Comparison of ENCODE assay signal across 9 cellular contexts in the genomic region with DNA sequence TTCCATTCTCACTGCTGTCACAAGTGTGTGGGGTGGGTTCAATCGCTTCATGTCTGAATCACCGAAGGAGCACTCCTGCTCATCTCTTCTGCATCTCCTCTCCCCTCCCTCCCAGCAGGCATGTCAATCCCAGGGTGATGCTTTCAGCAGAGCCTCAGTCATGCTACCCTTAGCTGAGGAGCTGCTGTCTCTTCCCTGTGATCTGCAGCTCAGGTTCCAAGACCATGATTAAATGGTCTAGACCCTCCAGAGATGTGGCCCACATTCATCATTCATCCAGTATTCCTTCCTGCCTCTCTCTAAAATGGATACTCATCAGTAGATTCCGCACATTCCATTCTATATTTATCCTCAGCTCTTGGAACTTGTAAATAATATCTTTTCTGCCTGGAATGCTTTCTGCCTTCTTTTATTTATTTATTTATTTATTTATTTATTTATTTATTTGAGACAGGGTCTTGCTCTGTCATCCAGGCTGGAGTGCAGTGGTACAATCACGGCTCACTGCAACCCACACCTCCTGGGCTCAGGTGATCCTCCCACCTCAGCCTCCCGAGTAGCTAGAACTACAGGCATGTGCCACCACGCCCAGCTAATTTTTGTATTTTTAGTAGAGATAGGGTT. TPM values are rescaled to one million over a fixed set of nuclear protein-coding genes. Genes with fewer than 3 reads are reported as not detected.
DNase-seq lines count a peak whose midpoint lies in the region; FAIRE-seq and TF ChIP-seq lines count a peak whose summit lies in the region.
"Not testable (repeated sequence)": the region's sequence is repeated elsewhere in the genome, so short reads cannot be mapped to it uniquely, and the experiment has no call there.
"Had no signal": no experiment of that assay in that cellular context is flagged by ENCODE, and none has a peak within 500 bp of the region (broad histone marks: within the 10 kb centered on the region; RNA-seq: fewer than 3 reads in every experiment).

No MANE protein-coding gene starts in this region.

- FAIRE-seq in astrocyte (lab: Jason Lieb, UNC) (peak; percentile 34), endometrium (lab: Jason Lieb, UNC) (peak; percentile 45)

- not testable (repeated sequence) for H3K9me3 Mint-ChIP-seq in astrocyte (ENCODE audit: unreplicated experiment); osteocyte (ENCODE audit: unreplicated experiment)

- not testable (repeated sequence) for H3K4me3 ChIP-seq in astrocyte (ENCODE audit: insufficient read depth, low read depth, low read length)

- H3K9me3 ChIP-seq in astrocyte (ENCODE audit: insufficient read depth, low read depth, low read length), result not testable (repeated sequence)

- not testable (repeated sequence) for H3K36me3 ChIP-seq in astrocyte (ENCODE audit: insufficient read depth, low read length)

- peak overlapping the region; percentile 15 for H2AFZ ChIP-seq in astrocyte (ENCODE audit: low read depth, low read length)

- peak overlapping the region; percentile 2 for H3K4me3 Mint-ChIP-seq in astrocyte (ENCODE audit: unreplicated experiment)
- H3K4me3 Mint-ChIP-seq in osteocyte (ENCODE audit: unreplicated experiment), result not testable (repeated sequence)

- H3K27ac Mint-ChIP-seq in astrocyte (ENCODE audit: unreplicated experiment) (peak overlapping the region; percentile 97), osteocyte (ENCODE audit: unreplicated experiment) (peak overlapping the region; percentile 31)

- not testable (repeated sequence) for H3K79me2 ChIP-seq in astrocyte (ENCODE audit: insufficient read depth, low read length)

- not testable (repeated sequence) for H3K27me3 Mint-ChIP-seq in astrocyte (ENCODE audit: low read depth, unreplicated experiment)
- peaks cover 10% of the 10 kb centered on the region for H3K27me3 Mint-ChIP-seq in osteocyte (ENCODE audit: unreplicated experiment)

- H3K9ac ChIP-seq in astrocyte (ENCODE audit: low read length), result not testable (repeated sequence)

- not testable (repeated sequence) for H4K20me1 ChIP-seq in astrocyte (ENCODE audit: insufficient read depth, low read length)

- H3K4me1 ChIP-seq in astrocyte (ENCODE audit: insufficient read depth, low read length), result peaks cover 33% of the 10 kb centered on the region

- peak overlapping the region; percentile 42 for H3K4me2 ChIP-seq in astrocyte (ENCODE audit: low read length)

- H3K36me3 Mint-ChIP-seq in astrocyte (ENCODE audit: low read depth, unreplicated experiment); osteocyte (ENCODE audit: unreplicated experiment): not testable (repeated sequence)

- peak; percentile 76 for DNase-seq in A172 (ENCODE audit: low spot score)
- DNase-seq in EH (ENCODE audit: low read depth), result peak; percentile 77
- DNase-seq in HCEC 1CT, result peak; percentile 17
- peak; percentile 23 for DNase-seq in RPMI7951 (ENCODE audit: low read depth)
- peak; percentile 70 for DNase-seq in astrocyte (ENCODE audit: low read depth)
- DNase-seq in kidney tubule cell (ENCODE audit: low spot score), result peak; percentile 30
- not testable (repeated sequence) for DNase-seq in osteocyte (ENCODE audit: extremely low spot score, unreplicated experiment)

- H3K27ac ChIP-seq in astrocyte (ENCODE audit: low read depth, low read length), result not testable (repeated sequence)

- H3K4me1 Mint-ChIP-seq in astrocyte (ENCODE audit: low read depth, unreplicated experiment) (peaks cover 53% of the 10 kb centered on the region), osteocyte (ENCODE audit: unreplicated experiment) (peaks cover 29% of the 10 kb centered on the region)

- H3K27me3 ChIP-seq in astrocyte (ENCODE audit: insufficient read depth, low read length), result not testable (repeated sequence)

- not testable (repeated sequence) for TF ChIP-seq CTCF in astrocyte (IDR thresholded peaks at IDR 0.05; ENCODE audit: insufficient read depth, low read depth, low read length); osteocyte (IDR thresholded peaks at IDR 0.05)

RNA-seq across cellular contexts. Expression of a gene that starts 24.8 kb away (rescaled TPM):
- 26.5 and 36.2 TPM in 2 replicates for total RNA-seq in A172 (2014; rRNA removed; shearing (Covaris generic))
- 12.9 and 18.3 TPM in 2 replicates for total RNA-seq in RPMI7951 (2014; rRNA removed; shearing (Covaris generic))
- total RNA-seq in astrocyte (2.3 and 3.3 TPM in 2 replicates), osteocyte (0.16 TPM in 1 of 2 replicates, not detected in the other)
- total RNA-seq: G401 had no signal
